Comparison of ENCODE assay signal across 1 cellular context in the genomic region with DNA sequence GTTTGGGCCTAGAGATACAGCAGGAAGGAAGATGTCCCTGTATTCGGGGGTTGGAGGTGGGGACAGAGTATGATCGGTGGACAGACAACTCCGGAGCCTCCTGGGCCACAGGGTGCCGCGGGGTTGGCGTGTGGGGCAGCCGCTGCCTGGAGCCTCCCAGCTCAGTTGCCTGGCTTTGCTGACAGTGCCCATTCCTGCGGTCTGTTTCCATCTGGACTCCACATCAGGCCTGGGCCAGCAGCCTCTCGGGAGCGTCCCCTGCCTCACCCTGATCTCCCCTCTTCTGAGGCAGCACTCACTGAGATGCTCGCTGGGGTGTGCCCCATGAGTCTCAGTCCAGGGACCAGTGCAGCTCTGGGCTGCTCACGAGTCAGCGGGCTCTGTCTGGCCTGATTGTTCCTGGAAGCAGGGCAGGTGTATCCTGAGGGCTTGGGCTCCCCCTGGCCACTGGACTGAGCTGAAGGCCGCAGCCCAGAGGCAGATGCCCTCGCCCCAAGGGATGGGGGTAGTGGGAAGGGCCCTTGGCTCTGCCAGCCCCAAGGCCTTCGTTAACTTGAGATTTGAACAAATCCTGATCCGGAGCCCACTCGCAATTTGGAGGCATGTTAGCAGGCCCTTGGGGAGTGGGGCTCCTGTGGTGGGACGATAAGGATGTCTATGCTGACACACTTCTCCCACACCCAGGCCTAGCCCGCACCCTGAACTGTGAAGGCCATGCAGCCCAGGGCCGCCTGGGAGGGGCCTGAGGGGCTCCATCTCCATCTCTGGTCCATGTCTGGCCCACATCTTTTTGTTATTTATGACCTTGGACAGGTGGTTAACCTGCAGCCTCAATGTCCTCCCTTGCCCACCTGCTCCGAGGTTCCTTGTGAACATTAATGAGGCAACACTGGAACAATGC.
A peak's percentile ranks its signal among the peaks of the same experiment; 100 is the strongest.
TF ChIP-seq lines count a peak whose summit lies in the region.

No MANE protein-coding gene starts in this region.

TF ChIP-seq in K562, 482 proteins besides CTCF, POLR2A, EP300 and RAD21:
- TF ChIP-seq STAT5B (CRISPR knock-in tag; IDR thresholded peaks at IDR 0.05) (no peak), ZNF76 (CRISPR knock-in tag; IDR thresholded peaks at IDR 0.05; ENCODE audit: borderline replicate concordance) (no peak), TCF3 (CRISPR knock-in tag; IDR thresholded peaks at IDR 0.05) (0 out of 2 replicates have a peak, but pooled peaks have one; percentile 19), ZNF518B (CRISPR knock-in tag; IDR thresholded peaks at IDR 0.05) (no peak), POLR2G (IDR thresholded peaks at IDR 0.05; ENCODE audit: low read depth, low read length) (0 out of 2 replicates have a peak, but pooled peaks have one; percentile 12), ZNF143 (CRISPR knock-in tag; IDR thresholded peaks at IDR 0.05) (0 out of 2 replicates have a peak, but pooled peaks have one; percentile 28)
TF ChIP-seq in K562: peak in this region for 3.
